8 cellular contexts compared by ENCODE assay signal in genomic region chr22:40491990-40492631, GRCh38.
A peak's percentile ranks its signal among the peaks of the same experiment; 100 is the strongest.
DNase-seq lines count a peak whose midpoint lies in the region; ATAC-seq and TF ChIP-seq lines count a peak whose summit lies in the region.

No MANE protein-coding gene starts in this region.

- POLR2A ChIA-PET in CD8-positive, alpha-beta T cell (lab: Charles Lee) = no interaction called here

- no peak for TF ChIP-seq CTCF in CD8-positive, alpha-beta T cell (IDR thresholded peaks at IDR 0.05)
- TF ChIP-seq CTCF in uterus (IDR thresholded peaks at IDR 0.05) = no peak

- CTCF ChIA-PET in CD8-positive, alpha-beta T cell (lab: Charles Lee) = interaction anchor here (0.7 to 9.2 kb wide), 5 partner anchors 20 to 191 kb away, joined by 3 to 232 read pairs (median 3); no protein-coding TSS in a partner anchor

- no peaks in the 10 kb centered on the region for H3K9me3 ChIP-seq in CD8-positive, alpha-beta T cell (ENCODE audit: low read length)
- no peaks in the 10 kb centered on the region for H3K9me3 ChIP-seq in uterus

- peaks cover 3% of the 10 kb centered on the region for H3K36me3 Mint-ChIP-seq in CD8-positive, alpha-beta T cell
- H3K36me3 Mint-ChIP-seq in activated naive CD8-positive, alpha-beta T cell treated with anti-CD3 and anti-CD28 coated beads, Interleukin-2, amount 50 U/mL, for 24 hours (ENCODE audit: low read depth) = no peaks in the 10 kb centered on the region

- no peaks in the 10 kb centered on the region for H3K27me3 ChIP-seq in CD8-positive, alpha-beta T cell (ENCODE audit: insufficient read depth, low read length)
- H3K27me3 ChIP-seq in uterus = no peaks in the 10 kb centered on the region

- TF ChIP-seq POLR2A in uterus (IDR thresholded peaks at IDR 0.05) = no peak

- H3K4me1 ChIP-seq in CD8-positive, alpha-beta T cell (ENCODE audit: insufficient read depth, low read length) = peaks cover 15% of the 10 kb centered on the region
- peaks cover 14 to 17% of the 10 kb centered on the region in 2 donors for H3K4me1 ChIP-seq in uterus

- H3K4me1 Mint-ChIP-seq in CD8-positive, alpha-beta T cell (ENCODE audit: low read depth) = peaks cover 34% of the 10 kb centered on the region
- H3K4me1 Mint-ChIP-seq in activated naive CD8-positive, alpha-beta T cell treated with anti-CD3 and anti-CD28 coated beads, Interleukin-2, amount 50 U/mL, for 24 hours = peaks cover 34% of the 10 kb centered on the region

- intact Hi-C loops in CD8-positive, alpha-beta T cell (cut with DNase I, micrococcal nuclease) = no loop called here
- intact Hi-C loops in uterus (cut with DNase I; ENCODE audit: low total_unique reads) = no loop called here

- peak overlapping the region; percentile 12 for H3K27ac Mint-ChIP-seq in CD8-positive, alpha-beta T cell
- peak overlapping the region; percentile 24 for H3K27ac Mint-ChIP-seq in activated naive CD8-positive, alpha-beta T cell treated with anti-CD3 and anti-CD28 coated beads, Interleukin-2, amount 50 U/mL, for 24 hours

- H3K36me3 ChIP-seq in CD8-positive, alpha-beta T cell (ENCODE audit: insufficient read depth, low read length) = no peaks in the 10 kb centered on the region
- H3K36me3 ChIP-seq in uterus = no peaks in the 10 kb centered on the region

- H3K4me3 ChIP-seq in CD8-positive, alpha-beta T cell (ENCODE audit: low read depth, low read length) = no peak overlapping the region
- H3K4me3 ChIP-seq in uterus = no peak overlapping the region

- DNase-seq in CD8-positive, alpha-beta T cell = no peak
- no peak for DNase-seq in activated naive CD8-positive, alpha-beta T cell treated with anti-CD3 and anti-CD28 coated beads, Interleukin-2, amount 50 U/mL, for 24 hours
- DNase-seq in left lobe of liver (ENCODE audit: low spot score) (no peak), uterus (no peak), SW480 (ENCODE audit: low spot score) (no peak)
- no peak for DNase-seq in activated effector memory CD4-positive, alpha-beta T cell treated with Interleukin-2 at 50 U/mL for 16 hours

- H3K27ac ChIP-seq in CD8-positive, alpha-beta T cell (ENCODE audit: low read depth, low read length) = no peak overlapping the region
- H3K27ac ChIP-seq in uterus = peak overlapping the region; percentile 57 to 77

- ATAC-seq in CD8-positive, alpha-beta T cell = peak; percentile 69
- ATAC-seq in GM19372 (IDR thresholded peaks at IDR 0.05; ENCODE audit: low read depth, unreplicated experiment) (peak; percentile 84), HG03432 (IDR thresholded peaks at IDR 0.05; ENCODE audit: unreplicated experiment) (peak; percentile 89), left lobe of liver (peak; percentile 61)
- ATAC-seq in activated naive CD8-positive, alpha-beta T cell treated with anti-CD3 and anti-CD28 coated beads, Interleukin-2, amount 50 U/mL, for 24 hours = no peak

- H3K4me3 Mint-ChIP-seq in CD8-positive, alpha-beta T cell = no peak overlapping the region
- H3K4me3 Mint-ChIP-seq in activated naive CD8-positive, alpha-beta T cell treated with anti-CD3 and anti-CD28 coated beads, Interleukin-2, amount 50 U/mL, for 24 hours = no peak overlapping the region

- H3K9me3 Mint-ChIP-seq in CD8-positive, alpha-beta T cell = no peaks in the 10 kb centered on the region
- H3K9me3 Mint-ChIP-seq in activated naive CD8-positive, alpha-beta T cell treated with anti-CD3 and anti-CD28 coated beads, Interleukin-2, amount 50 U/mL, for 24 hours = no peaks in the 10 kb centered on the region

- H3K27me3 Mint-ChIP-seq in CD8-positive, alpha-beta T cell (ENCODE audit: low read depth) = no peaks in the 10 kb centered on the region
- H3K27me3 Mint-ChIP-seq in activated naive CD8-positive, alpha-beta T cell treated with anti-CD3 and anti-CD28 coated beads, Interleukin-2, amount 50 U/mL, for 24 hours = no peaks in the 10 kb centered on the region
